8 cellular contexts compared by ENCODE assay signal in genomic region chr6:98832282-98833100, GRCh38. TPM values are rescaled to one million over a fixed set of nuclear protein-coding genes. Genes with fewer than 3 reads are reported as not detected.
DNase-seq lines count a peak whose midpoint lies in the region; ATAC-seq and TF ChIP-seq lines count a peak whose summit lies in the region.

No MANE protein-coding gene starts in this region.

- H3K36me3 Mint-ChIP-seq in Caco-2 (ENCODE audit: insufficient read depth, unreplicated experiment), result no peaks in the 10 kb centered on the region
- no peaks in the 10 kb centered on the region for H3K36me3 Mint-ChIP-seq in activated T-helper 2 cell treated with anti-CD3 and anti-CD28 coated beads, Interferon-gamma antibody, Interleukin-2, Interleukin-4, amounts not matched to agents 10 μg/mL and 5 μg/mL and 100 μg/mL, durations not matched to agents 14 hours and 24 hours and 36 hours (ENCODE audit: low read depth)
- H3K36me3 Mint-ChIP-seq in stimulated activated memory B cell treated with anti-CD40 and anti-IgM and Interleukin-4, amounts not matched to agents 10 μg/mL and 1 μg/mL and 100 μg/mL, for 72 hours, result no peaks in the 10 kb centered on the region

- peaks cover 55% of the 10 kb centered on the region for H3K27me3 Mint-ChIP-seq in Caco-2 (ENCODE audit: insufficient read depth, unreplicated experiment)
- peaks cover 76% of the 10 kb centered on the region for H3K27me3 Mint-ChIP-seq in activated T-helper 2 cell treated with anti-CD3 and anti-CD28 coated beads, Interferon-gamma antibody, Interleukin-2, Interleukin-4, amounts not matched to agents 10 μg/mL and 5 μg/mL and 100 μg/mL, durations not matched to agents 14 hours and 24 hours and 36 hours (ENCODE audit: low read depth)
- H3K27me3 Mint-ChIP-seq in stimulated activated memory B cell treated with anti-CD40 and anti-IgM and Interleukin-4, amounts not matched to agents 10 μg/mL and 1 μg/mL and 100 μg/mL, for 72 hours, result peaks cover 95% of the 10 kb centered on the region

- H3K27ac Mint-ChIP-seq in Caco-2 (ENCODE audit: unreplicated experiment), result no peak overlapping the region
- no peak overlapping the region for H3K27ac Mint-ChIP-seq in activated T-helper 2 cell treated with anti-CD3 and anti-CD28 coated beads, Interferon-gamma antibody, Interleukin-2, Interleukin-4, amounts not matched to agents 10 μg/mL and 5 μg/mL and 100 μg/mL, durations not matched to agents 14 hours and 24 hours and 36 hours
- H3K27ac Mint-ChIP-seq in stimulated activated memory B cell treated with anti-CD40 and anti-IgM and Interleukin-4, amounts not matched to agents 10 μg/mL and 1 μg/mL and 100 μg/mL, for 72 hours, result no peak overlapping the region

- no peak for TF ChIP-seq CTCF in Caco-2 (IDR thresholded peaks at IDR 0.05; ENCODE audit: insufficient read depth in 1 of 2, low read depth in 1 of 2, low read length in 1 of 2, severe bottlenecking in 1 of 2, unreplicated experiment in 1 of 2)
- no peak for TF ChIP-seq CTCF in brain microvascular endothelial cell (IDR thresholded peaks at IDR 0.05; ENCODE audit: low read depth, low read length, missing control alignments)
- no peak for TF ChIP-seq CTCF in kidney epithelial cell (IDR thresholded peaks at IDR 0.05; ENCODE audit: insufficient read depth, low read length, poor library complexity, severe bottlenecking)

- no peak for TF ChIP-seq EP300 in Ishikawa (IDR thresholded peaks at IDR 0.05; ENCODE audit: borderline replicate concordance)

- TF ChIP-seq RAD21 in Ishikawa (IDR thresholded peaks at IDR 0.05; ENCODE audit: low read depth), result no peak

- intact Hi-C loops in Caco-2 (cut with micrococcal nuclease; ENCODE audit: unreplicated experiment), result no loop called here
- intact Hi-C loops in activated T-helper 2 cell treated with anti-CD3 and anti-CD28 coated beads, Interferon-gamma antibody, Interleukin-2, Interleukin-4, amounts not matched to agents 10 μg/mL and 5 μg/mL and 100 μg/mL, durations not matched to agents 14 hours and 24 hours and 36 hours (cut with micrococcal nuclease), result loop anchor here (2.0 to 5.0 kb wide), 2 partner anchors 776 to 1615 kb away; no protein-coding TSS in a partner anchor

- no peak for ATAC-seq in stimulated activated memory B cell treated with anti-CD40 and anti-IgM and Interleukin-4, amounts not matched to agents 10 μg/mL and 1 μg/mL and 100 μg/mL, for 72 hours

- peak overlapping the region; percentile 65 for H3K4me3 Mint-ChIP-seq in Caco-2 (ENCODE audit: unreplicated experiment)
- no peak overlapping the region for H3K4me3 Mint-ChIP-seq in activated T-helper 2 cell treated with anti-CD3 and anti-CD28 coated beads, Interferon-gamma antibody, Interleukin-2, Interleukin-4, amounts not matched to agents 10 μg/mL and 5 μg/mL and 100 μg/mL, durations not matched to agents 14 hours and 24 hours and 36 hours (ENCODE audit: low read depth)
- no peak overlapping the region for H3K4me3 Mint-ChIP-seq in stimulated activated memory B cell treated with anti-CD40 and anti-IgM and Interleukin-4, amounts not matched to agents 10 μg/mL and 1 μg/mL and 100 μg/mL, for 72 hours

- H3K4me1 ChIP-seq in Caco-2 (peaks cover 36% of the 10 kb centered on the region), stomach smooth muscle (ENCODE audit: control insufficient read depth, insufficient read depth, low read length) (peaks cover 42% of the 10 kb centered on the region)

- in situ Hi-C loops in brain microvascular endothelial cell (cut with HindIII; ENCODE audit: low pct_ligation_motif_present, low sequenced_read_pairs), result no loop called here

- DNase-seq in Caco-2 (no peak), brain microvascular endothelial cell (peak; percentile 34), kidney epithelial cell (ENCODE audit: low read depth) (peak; percentile 21), mucosa of gallbladder (ENCODE audit: low spot score) (no peak)
- DNase-seq in activated T-helper 2 cell treated with anti-CD3 and anti-CD28 coated beads, Interferon-gamma antibody, Interleukin-2, Interleukin-4, amounts not matched to agents 10 μg/mL and 5 μg/mL and 100 μg/mL, durations not matched to agents 14 hours and 24 hours and 36 hours (ENCODE audit: low spot score), result no peak

- peaks cover 7% of the 10 kb centered on the region for H3K4me1 Mint-ChIP-seq in Caco-2 (ENCODE audit: low read depth, unreplicated experiment)
- H3K4me1 Mint-ChIP-seq in activated T-helper 2 cell treated with anti-CD3 and anti-CD28 coated beads, Interferon-gamma antibody, Interleukin-2, Interleukin-4, amounts not matched to agents 10 μg/mL and 5 μg/mL and 100 μg/mL, durations not matched to agents 14 hours and 24 hours and 36 hours (ENCODE audit: low read depth), result peaks cover 30% of the 10 kb centered on the region
- H3K4me1 Mint-ChIP-seq in stimulated activated memory B cell treated with anti-CD40 and anti-IgM and Interleukin-4, amounts not matched to agents 10 μg/mL and 1 μg/mL and 100 μg/mL, for 72 hours, result peaks cover 48% of the 10 kb centered on the region

- CTCF ChIA-PET in Caco-2 (lab: Charles Lee), result no interaction called here

- H3K9me3 ChIP-seq in Caco-2 (no peaks in the 10 kb centered on the region), stomach smooth muscle (ENCODE audit: control insufficient read depth in 2 of 2, low read length in 2 of 2) (no peaks in the 10 kb centered on the region)

- no peaks in the 10 kb centered on the region for H3K9me3 Mint-ChIP-seq in Caco-2 (ENCODE audit: unreplicated experiment)
- H3K9me3 Mint-ChIP-seq in activated T-helper 2 cell treated with anti-CD3 and anti-CD28 coated beads, Interferon-gamma antibody, Interleukin-2, Interleukin-4, amounts not matched to agents 10 μg/mL and 5 μg/mL and 100 μg/mL, durations not matched to agents 14 hours and 24 hours and 36 hours, result no peaks in the 10 kb centered on the region
- H3K9me3 Mint-ChIP-seq in stimulated activated memory B cell treated with anti-CD40 and anti-IgM and Interleukin-4, amounts not matched to agents 10 μg/mL and 1 μg/mL and 100 μg/mL, for 72 hours, result no peaks in the 10 kb centered on the region

- no peak overlapping the region for H3K9ac ChIP-seq in stomach smooth muscle (ENCODE audit: low read length in 2 of 2)

- H3K36me3 ChIP-seq in Caco-2 (ENCODE audit: control insufficient read depth, insufficient read depth, low read length) (no peaks in the 10 kb centered on the region), brain microvascular endothelial cell (replicated peaks) (no peaks in the 10 kb centered on the region), kidney epithelial cell (ENCODE audit: control insufficient read depth, insufficient read depth, low read length) (no peaks in the 10 kb centered on the region), stomach smooth muscle (ENCODE audit: control insufficient read depth in 2 of 2, insufficient read depth in 2 of 2, low read length in 2 of 2) (no peaks in the 10 kb centered on the region)

- H3K27me3 ChIP-seq in Caco-2 (replicated peaks; ENCODE audit: control insufficient read depth, insufficient read depth, low read length) (peaks cover 21% of the 10 kb centered on the region), brain microvascular endothelial cell (replicated peaks) (peaks cover 84% of the 10 kb centered on the region), kidney epithelial cell (ENCODE audit: control insufficient read depth, insufficient read depth, low read length) (peaks cover 93% of the 10 kb centered on the region), stomach smooth muscle (ENCODE audit: control insufficient read depth in 1 of 2, insufficient read depth in 2 of 2, low read length in 2 of 2) (peaks cover 67 to 82% of the 10 kb centered on the region in 2 donors)

- no TSS peak for BruUV-seq in Caco-2 (replicated peaks; lab: Mats Ljungman, UMichigan)

- H3K4me3 ChIP-seq in Caco-2 (ENCODE audit: low read depth, low read length) (no peak overlapping the region), brain microvascular endothelial cell (ENCODE audit: low read depth, low read length) (peak overlapping the region; percentile 53), kidney epithelial cell (ENCODE audit: low read depth, low read length) (peak overlapping the region; percentile 13), stomach smooth muscle (ENCODE audit: low read length in 2 of 2) (peak overlapping the region; percentile 52 to 79)

- no peak overlapping the region for H3K27ac ChIP-seq in brain microvascular endothelial cell
- H3K27ac ChIP-seq in stomach smooth muscle (ENCODE audit: low read length), result no peak overlapping the region

- POLR2A ChIA-PET in Caco-2 (lab: Charles Lee), result no interaction called here

TF ChIP-seq in Ishikawa, 13 proteins besides CTCF, POLR2A, EP300 and RAD21:
- TF ChIP-seq FOXM1 (IDR thresholded peaks at IDR 0.05; ENCODE audit: borderline replicate concordance, low read depth) (no peak), TEAD4 (IDR thresholded peaks at IDR 0.05) (no peak)
- TF ChIP-seq, protein P1, sequence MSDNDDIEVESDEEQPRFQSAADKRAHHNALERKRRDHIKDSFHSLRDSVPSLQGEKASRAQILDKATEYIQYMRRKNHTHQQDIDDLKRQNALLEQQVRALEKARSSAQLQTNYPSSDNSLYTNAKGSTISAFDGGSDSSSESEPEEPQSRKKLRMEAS (IDR thresholded peaks at IDR 0.05), result 0 out of 2 replicates have a peak, but pooled peaks have one; percentile 5

RNA-seq across cellular contexts. Expression of gene POU3F2, which starts 1.9 kb away (rescaled TPM):
- total RNA-seq in Caco-2 (2022) (not detected in 2 replicates), kidney epithelial cell (not detected in 2 replicates), mucosa of gallbladder (not detected)
- not detected in 2 replicates for total RNA-seq in activated T-helper 2 cell treated with anti-CD3 and anti-CD28 coated beads, Interferon-gamma antibody, Interleukin-2, Interleukin-4, amounts not matched to agents 10 μg/mL and 5 μg/mL and 100 μg/mL, durations not matched to agents 14 hours and 24 hours and 36 hours

Comparison
In these comparisons a context has a peak if more than half of its experiments do, and no peak if none do; other contexts are left out.
1. DNase-seq: peak in brain microvascular endothelial cell (single experiment) and kidney epithelial cell (single experiment); none in Caco-2 (0 of 2), mucosa of gallbladder (single experiment) and activated T-helper 2 cell treated with anti-CD3 and anti-CD28 coated beads, Interferon-gamma antibody, Interleukin-2, Interleukin-4, amounts not matched to agents 10 μg/mL and 5 μg/mL and 100 μg/mL, durations not matched to agents 14 hours and 24 hours and 36 hours (single experiment).